In the genomic region with DNA sequence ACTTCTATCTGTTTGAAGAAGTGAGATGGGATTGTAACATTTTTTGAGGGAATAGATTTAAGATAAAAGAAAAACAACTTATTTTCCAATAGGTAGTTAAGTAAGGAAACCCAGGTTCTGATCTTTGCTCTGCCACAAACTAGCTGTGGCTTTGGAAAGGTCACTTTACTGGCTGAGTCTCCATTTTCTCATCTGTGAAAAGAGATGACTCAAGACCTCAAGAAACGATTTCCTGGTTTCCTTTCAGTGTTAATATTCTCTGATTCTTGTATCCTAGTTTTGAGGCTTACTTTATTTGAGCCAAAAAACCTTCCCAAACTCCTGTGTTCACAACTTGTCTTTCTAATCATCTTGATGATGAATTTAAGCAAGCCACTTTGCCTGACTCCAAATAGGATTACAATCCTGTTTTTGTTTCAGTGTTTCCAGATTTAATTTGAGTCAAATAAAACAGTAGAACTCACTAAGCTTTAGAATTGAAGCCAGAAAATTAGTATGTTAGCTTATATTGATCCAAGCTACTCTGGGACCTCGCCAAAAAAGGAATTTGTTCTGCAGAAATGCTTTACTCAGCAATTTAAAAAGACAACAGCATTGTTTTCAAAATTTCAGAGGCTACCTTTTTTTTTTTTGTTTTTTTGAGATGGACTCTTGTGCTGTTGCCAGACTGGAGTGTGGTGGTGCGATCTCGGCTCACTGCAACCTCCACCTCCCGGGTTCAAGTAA, we compare ENCODE assay signal across 17 cellular contexts. TPM values are rescaled to one million over a fixed set of nuclear protein-coding genes. Genes with fewer than 3 reads are reported as not detected.
A peak's percentile ranks its signal among the peaks of the same experiment; 100 is the strongest.
DNase-seq lines count a peak whose midpoint lies in the region; ATAC-seq and TF ChIP-seq lines count a peak whose summit lies in the region.
"Had no signal": no experiment of that assay in that cellular context is flagged by ENCODE, and none has a peak within 500 bp of the region (broad histone marks: within the 10 kb centered on the region; RNA-seq: fewer than 3 reads in every experiment).

No MANE protein-coding gene starts in this region.

- H3K4me1 ChIP-seq in HUES6 (ENCODE audit: control insufficient read depth, insufficient read depth, low read length), result peaks cover 13% of the 10 kb centered on the region
- H3K4me1 ChIP-seq: colonic mucosa, gastrocnemius medialis had no signal

- H3K4me3 ChIP-seq in HUES6 (ENCODE audit: low read depth, low read length), result no peak overlapping the region
- H3K4me3 ChIP-seq: colonic mucosa, gastrocnemius medialis had no signal

- H3K27ac ChIP-seq in HUES6 (ENCODE audit: low read depth, low read length), result peak overlapping the region; percentile 85
- H3K27ac ChIP-seq: C4-2B, colonic mucosa, gastrocnemius medialis, neutrophil, RWPE1 had no signal

- peaks cover 48% of the 10 kb centered on the region for H3K36me3 ChIP-seq in HUES6 (ENCODE audit: control insufficient read depth, insufficient read depth, low read length)
- H3K36me3 ChIP-seq: colonic mucosa, gastrocnemius medialis, neutrophil had no signal

- H3K9me3 ChIP-seq in HUES6 (ENCODE audit: control insufficient read depth, insufficient read depth, low read depth, low read length), result no peaks in the 10 kb centered on the region; the same call in 1 of the 2 replicates
- H3K9me3 ChIP-seq: colonic mucosa, gastrocnemius medialis, neutrophil had no signal

- TF ChIP-seq CTCF in chondrocyte (IDR thresholded peaks at IDR 0.05), result no peak

- ATAC-seq in effector memory CD8-positive, alpha-beta T cell (replicated peaks), result no peak
- no peak for ATAC-seq in GM19467 (IDR thresholded peaks at IDR 0.05; ENCODE audit: unreplicated experiment)
- ATAC-seq: gastrocnemius medialis; stimulated activated effector memory CD8-positive, alpha-beta T cell treated with anti-CD3 and anti-CD28 coated beads, Interleukin-12 subunit alpha, Interleukin-12 subunit beta, amount 100 ng/mL, for 72 hours had no signal

- DNase-seq in AG08396 (ENCODE audit: low spot score) (peak; percentile 14), chondrocyte (ENCODE audit: low spot score) (no peak), myocyte (ENCODE audit: low read depth) (peak; percentile 42), KBM-7 (no peak), NOMO-1 treated with dmso at 0.1 percent for 144 hours (lab: John Stamatoyannopoulos, UW; ENCODE audit: unreplicated experiment) (no peak)
- DNase-seq in effector memory CD8-positive, alpha-beta T cell, result no peak
- DNase-seq: activated naive CD4-positive, alpha-beta T cell treated with anti-CD3 and anti-CD28 coated beads, Interleukin-2, amount 10 ng/mL, durations not matched to agents 7 days and 5 days; colonic mucosa; gastrocnemius medialis; NCI-H2171 treated with DMSO at 0.1 percent for 48 hours had no signal

- H3K9me3 Mint-ChIP-seq in chondrocyte (ENCODE audit: low read depth), result peaks cover 1% of the 10 kb centered on the region
- H3K9me3 Mint-ChIP-seq in effector memory CD8-positive, alpha-beta T cell, result no peaks in the 10 kb centered on the region
- H3K9me3 Mint-ChIP-seq: activated naive CD4-positive, alpha-beta T cell treated with anti-CD3 and anti-CD28 coated beads, Interleukin-2, amount 10 ng/mL, durations not matched to agents 7 days and 5 days; stimulated activated effector memory CD8-positive, alpha-beta T cell treated with anti-CD3 and anti-CD28 coated beads, Interleukin-12 subunit alpha, Interleukin-12 subunit beta, amount 100 ng/mL, for 72 hours had no signal

- H3K27me3 ChIP-seq in HUES6 (ENCODE audit: control insufficient read depth, insufficient read depth, low read length), result no peaks in the 10 kb centered on the region
- H3K27me3 ChIP-seq: colonic mucosa, gastrocnemius medialis, neutrophil had no signal

- H3K27ac Mint-ChIP-seq in chondrocyte (ENCODE audit: unreplicated experiment), result peak overlapping the region; percentile 86
- no peak overlapping the region for H3K27ac Mint-ChIP-seq in effector memory CD8-positive, alpha-beta T cell
- H3K27ac Mint-ChIP-seq: activated naive CD4-positive, alpha-beta T cell treated with anti-CD3 and anti-CD28 coated beads, Interleukin-2, amount 10 ng/mL, durations not matched to agents 7 days and 5 days; stimulated activated effector memory CD8-positive, alpha-beta T cell treated with anti-CD3 and anti-CD28 coated beads, Interleukin-12 subunit alpha, Interleukin-12 subunit beta, amount 100 ng/mL, for 72 hours had no signal

- in situ Hi-C loops in KBM-7 (cut with MboI; ENCODE audit: low pct_unique_long_range_greater_than_20kb, low sequenced_read_pairs), result no loop called here

- no peaks in the 10 kb centered on the region for H3K27me3 Mint-ChIP-seq in chondrocyte (ENCODE audit: low read depth)
- peaks cover 0 to 8% of the 10 kb centered on the region in 2 donors for H3K27me3 Mint-ChIP-seq in effector memory CD8-positive, alpha-beta T cell
- H3K27me3 Mint-ChIP-seq: activated naive CD4-positive, alpha-beta T cell treated with anti-CD3 and anti-CD28 coated beads, Interleukin-2, amount 10 ng/mL, durations not matched to agents 7 days and 5 days had no signal

- H3K36me3 Mint-ChIP-seq in chondrocyte (ENCODE audit: low read depth), result no peaks in the 10 kb centered on the region
- no peaks in the 10 kb centered on the region for H3K36me3 Mint-ChIP-seq in effector memory CD8-positive, alpha-beta T cell (ENCODE audit: insufficient read depth)
- H3K36me3 Mint-ChIP-seq: activated naive CD4-positive, alpha-beta T cell treated with anti-CD3 and anti-CD28 coated beads, Interleukin-2, amount 10 ng/mL, durations not matched to agents 7 days and 5 days; stimulated activated effector memory CD8-positive, alpha-beta T cell treated with anti-CD3 and anti-CD28 coated beads, Interleukin-12 subunit alpha, Interleukin-12 subunit beta, amount 100 ng/mL, for 72 hours had no signal

- no peak overlapping the region for H3K9ac ChIP-seq in HUES6 (ENCODE audit: low read length)

- H3K4me1 Mint-ChIP-seq in chondrocyte (ENCODE audit: low read depth), result peaks cover 53% of the 10 kb centered on the region
- H3K4me1 Mint-ChIP-seq in effector memory CD8-positive, alpha-beta T cell (ENCODE audit: low read depth in 2 of 2), result no peaks in the 10 kb centered on the region
- H3K4me1 Mint-ChIP-seq: activated naive CD4-positive, alpha-beta T cell treated with anti-CD3 and anti-CD28 coated beads, Interleukin-2, amount 10 ng/mL, durations not matched to agents 7 days and 5 days; stimulated activated effector memory CD8-positive, alpha-beta T cell treated with anti-CD3 and anti-CD28 coated beads, Interleukin-12 subunit alpha, Interleukin-12 subunit beta, amount 100 ng/mL, for 72 hours had no signal

- no peak overlapping the region for H3K4me3 Mint-ChIP-seq in chondrocyte (ENCODE audit: unreplicated experiment)
- H3K4me3 Mint-ChIP-seq in effector memory CD8-positive, alpha-beta T cell, result no peak overlapping the region
- H3K4me3 Mint-ChIP-seq: activated naive CD4-positive, alpha-beta T cell treated with anti-CD3 and anti-CD28 coated beads, Interleukin-2, amount 10 ng/mL, durations not matched to agents 7 days and 5 days; stimulated activated effector memory CD8-positive, alpha-beta T cell treated with anti-CD3 and anti-CD28 coated beads, Interleukin-12 subunit alpha, Interleukin-12 subunit beta, amount 100 ng/mL, for 72 hours had no signal

RNA-seq across cellular contexts. Expression of gene ENPP1, which starts 51.1 kb away (rescaled TPM):
- 8.1 to 23.6 TPM (median 8.6 TPM) in 3 replicates for total RNA-seq in chondrocyte
- 8.3 and 10.1 TPM in 2 replicates for total RNA-seq in myocyte
- polyA plus RNA-seq in myocyte (2012), result 11.0 TPM
- total RNA-seq: G401 had no signal

Comparison
In these comparisons a context has a peak if more than half of its experiments do, and no peak if none do; other contexts are left out.
1. DNase-seq: peak in AG08396 (single experiment) and myocyte (single experiment); none in chondrocyte (single experiment), effector memory CD8-positive, alpha-beta T cell (0 of 3), KBM-7 (single experiment) and NOMO-1 treated with dmso at 0.1 percent for 144 hours (single experiment).